ENCODE assay signal across 19 cellular contexts in the genomic region with DNA sequence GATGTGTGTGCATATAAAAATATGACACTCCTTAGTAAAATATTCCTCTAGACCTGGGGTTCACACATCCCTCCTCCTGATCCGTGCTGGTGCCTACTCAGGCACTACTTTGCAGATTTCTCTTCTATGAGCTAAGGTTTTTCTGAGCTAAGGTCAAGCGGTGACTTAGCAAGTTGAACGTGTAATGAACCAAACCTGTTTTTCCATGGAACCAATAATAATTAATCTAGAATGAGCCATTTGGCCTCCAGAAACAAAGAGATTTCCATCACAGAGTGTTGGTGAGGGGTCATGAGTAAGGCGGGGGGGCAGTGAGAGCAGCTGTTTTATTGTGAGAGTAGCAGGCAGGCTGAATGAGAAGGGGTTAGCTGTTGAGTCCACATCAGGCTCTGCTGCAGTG.
"Had no signal": no experiment of that assay in that cellular context is flagged by ENCODE, and none has a peak within 500 bp of the region (broad histone marks: within the 10 kb centered on the region; RNA-seq: fewer than 3 reads in every experiment).

No MANE protein-coding gene starts in this region.

- ATAC-seq: activated CD8-positive, alpha-beta T cell treated with anti-CD3 and anti-CD28 coated beads for 36 hours; activated naive CD4-positive, alpha-beta T cell treated with anti-CD3 and anti-CD28 coated beads, Interleukin-2, amount 50 U/mL, for 72 hours; left lobe of liver; naive thymus-derived CD4-positive, alpha-beta T cell had no signal

- H3K4me3 ChIP-seq: right atrium auricular region, suprapubic skin, upper lobe of left lung had no signal

- DNase-seq: activated CD4-positive, alpha-beta T cell treated with anti-CD3 and anti-CD28 coated beads for 4 hours; activated CD8-positive, alpha-beta T cell treated with anti-CD3 and anti-CD28 coated beads for 36 hours; activated gamma-delta T cell; activated T-cell treated with anti-CD3 and anti-CD28 coated beads, Interleukin-2, amount 50 U/mL, for 48 hours; cortex of kidney; effector CD4-positive, alpha-beta T cell; foreskin melanocyte; head of caudate nucleus; immature natural killer cell; naive thymus-derived CD4-positive, alpha-beta T cell; T-helper 2 cell; upper lobe of left lung had no signal

- H3K27me3 Mint-ChIP-seq: activated CD8-positive, alpha-beta T cell treated with anti-CD3 and anti-CD28 coated beads for 36 hours; central memory CD8-positive, alpha-beta T cell; naive thymus-derived CD4-positive, alpha-beta T cell; stimulated activated naive CD8-positive, alpha-beta T cell treated with anti-CD3 and anti-CD28 coated beads, Interleukin-15, Interleukin-2, amounts not matched to agents 100 ng/mL and 50 ng/mL, for 24 hours had no signal

- H3K27me3 ChIP-seq: right atrium auricular region, suprapubic skin, upper lobe of left lung had no signal

- H3K9me3 Mint-ChIP-seq: activated CD8-positive, alpha-beta T cell treated with anti-CD3 and anti-CD28 coated beads for 36 hours; activated naive CD4-positive, alpha-beta T cell treated with anti-CD3 and anti-CD28 coated beads, Interleukin-2, amount 50 U/mL, for 72 hours; brain; central memory CD8-positive, alpha-beta T cell; immature natural killer cell; naive thymus-derived CD4-positive, alpha-beta T cell; stimulated activated naive CD8-positive, alpha-beta T cell treated with anti-CD3 and anti-CD28 coated beads, Interleukin-15, Interleukin-2, amounts not matched to agents 100 ng/mL and 50 ng/mL, for 24 hours had no signal

- H3K27ac Mint-ChIP-seq: activated CD8-positive, alpha-beta T cell treated with anti-CD3 and anti-CD28 coated beads for 36 hours; activated naive CD4-positive, alpha-beta T cell treated with anti-CD3 and anti-CD28 coated beads, Interleukin-2, amount 50 U/mL, for 72 hours; brain; immature natural killer cell; stimulated activated naive CD8-positive, alpha-beta T cell treated with anti-CD3 and anti-CD28 coated beads, Interleukin-15, Interleukin-2, amounts not matched to agents 100 ng/mL and 50 ng/mL, for 24 hours had no signal

- H3K4me3 Mint-ChIP-seq: activated CD8-positive, alpha-beta T cell treated with anti-CD3 and anti-CD28 coated beads for 36 hours; brain; central memory CD8-positive, alpha-beta T cell; immature natural killer cell; naive thymus-derived CD4-positive, alpha-beta T cell; stimulated activated naive CD8-positive, alpha-beta T cell treated with anti-CD3 and anti-CD28 coated beads, Interleukin-15, Interleukin-2, amounts not matched to agents 100 ng/mL and 50 ng/mL, for 24 hours had no signal

- H3K36me3 Mint-ChIP-seq: activated naive CD4-positive, alpha-beta T cell treated with anti-CD3 and anti-CD28 coated beads, Interleukin-2, amount 50 U/mL, for 72 hours; brain had no signal

- H3K36me3 ChIP-seq: right atrium auricular region, suprapubic skin, upper lobe of left lung had no signal

- H3K9me3 ChIP-seq: right atrium auricular region, suprapubic skin, upper lobe of left lung had no signal

- H3K27ac ChIP-seq: right atrium auricular region, suprapubic skin, upper lobe of left lung had no signal
